ENCODE assay signal across 31 cellular contexts in genomic region chr1:204645666-204646065, GRCh38. TPM values are rescaled to one million over a fixed set of nuclear protein-coding genes. Genes with fewer than 3 reads are reported as not detected.
"Had no signal": no experiment of that assay in that cellular context is flagged by ENCODE, and none has a peak within 500 bp of the region (broad histone marks: within the 10 kb centered on the region; RNA-seq: fewer than 3 reads in every experiment).

No MANE protein-coding gene starts in this region.

- H3K27ac ChIP-seq: ascending aorta, breast epithelium, cardiac muscle cell, colonic mucosa, epithelial cell of prostate, gastroesophageal sphincter, heart right ventricle had no signal

- ATAC-seq: activated CD4-positive, alpha-beta T cell treated with anti-CD3 and anti-CD28 coated beads for 36 hours; activated CD8-positive, alpha-beta memory T cell treated with anti-CD3 and anti-CD28 coated beads, Interleukin-2, amount 10 ng/mL, durations not matched to agents 7 days and 5 days; activated CD8-positive, alpha-beta T cell treated with anti-CD3 and anti-CD28 coated beads, Interleukin-2, amount 10 ng/mL, durations not matched to agents 7 days and 5 days; activated naive CD4-positive, alpha-beta T cell treated with anti-CD3 and anti-CD28 coated beads, Interleukin-2, amount 50 U/mL, for 72 hours; activated T-cell treated with anti-CD3 and anti-CD28 coated beads, Interleukin-2, amount 50 U/mL, for 72 hours; gastroesophageal sphincter; heart right ventricle had no signal

- H3K9me3 ChIP-seq: ascending aorta, breast epithelium, colonic mucosa, esophagus squamous epithelium, gastroesophageal sphincter, heart right ventricle had no signal

- H3K4me1 ChIP-seq: ascending aorta, breast epithelium had no signal

- DNase-seq: activated CD4-positive, alpha-beta memory T cell treated with anti-CD3 and anti-CD28 coated beads for 36 hours; activated CD4-positive, alpha-beta T cell treated with anti-CD3 and anti-CD28 coated beads for 36 hours; activated CD4-positive, alpha-beta T cell treated with anti-CD3 and anti-CD28 coated beads, Interleukin-2, amount 10 ng/mL, durations not matched to agents 24 days and 14 days; activated CD4-positive, CD25-positive, alpha-beta regulatory T cell; activated CD4-positive, CD25-positive, alpha-beta regulatory T cell treated with anti-CD3 and anti-CD28 coated beads, Interleukin-2, amount 50 U/mL, for 72 hours; activated CD8-positive, alpha-beta memory T cell treated with anti-CD3 and anti-CD28 coated beads, Interleukin-2, amount 10 ng/mL, durations not matched to agents 7 days and 5 days; activated CD8-positive, alpha-beta memory T cell treated with anti-CD3 and anti-CD28 coated beads, Interleukin-2, amount 50 U/mL, for 4 hours; activated CD8-positive, alpha-beta T cell treated with anti-CD3 and anti-CD28 coated beads, Interleukin-2, amount 10 ng/mL, durations not matched to agents 7 days and 5 days; activated gamma-delta T cell; activated naive CD4-positive, alpha-beta T cell; activated naive CD4-positive, alpha-beta T cell treated with anti-CD3 and anti-CD28 coated beads, Interleukin-2, amount 10 ng/mL, durations not matched to agents 7 days and 5 days; activated naive CD8-positive, alpha-beta T cell treated with anti-CD3 and anti-CD28 coated beads, Interleukin-2, amount 10 ng/mL, durations not matched to agents 7 days and 5 days; activated T-cell treated with anti-CD3 and anti-CD28 coated beads, Interleukin-2, amount 50 U/mL, for 1 hour; activated T-cell treated with anti-CD3 and anti-CD28 coated beads, Interleukin-2, amount 50 U/mL, for 72 hours; central memory CD4-positive, alpha-beta T cell; cerebellar nuclear complex; colonic mucosa; effector CD8-positive, alpha-beta T cell; esophagus squamous epithelium; foreskin melanocyte; heart right ventricle; T1000 had no signal

- H3K36me3 ChIP-seq: ascending aorta, breast epithelium, cardiac muscle cell, colonic mucosa, esophagus squamous epithelium, gastroesophageal sphincter, heart right ventricle had no signal

- H3K4me3 ChIP-seq: ascending aorta, breast epithelium, cardiac muscle cell, colonic mucosa, esophagus squamous epithelium, gastroesophageal sphincter, heart right ventricle had no signal

RNA-seq across cellular contexts. Expression of gene LRRN2, which starts 39.9 kb away (rescaled TPM):
- total RNA-seq: activated CD4-positive, alpha-beta memory T cell treated with anti-CD3 and anti-CD28 coated beads for 36 hours; activated CD8-positive, alpha-beta memory T cell treated with anti-CD3 and anti-CD28 coated beads, Interleukin-2, amount 10 ng/mL, durations not matched to agents 7 days and 5 days; activated CD8-positive, alpha-beta T cell treated with anti-CD3 and anti-CD28 coated beads, Interleukin-2, amount 10 ng/mL, durations not matched to agents 7 days and 5 days; activated naive CD4-positive, alpha-beta T cell treated with anti-CD3 and anti-CD28 coated beads, Interleukin-2, amount 50 U/mL, for 72 hours; activated naive CD8-positive, alpha-beta T cell treated with anti-CD3 and anti-CD28 coated beads, Interleukin-2, amount 10 ng/mL, durations not matched to agents 7 days and 5 days; activated T-cell treated with anti-CD3 and anti-CD28 coated beads, Interleukin-2, amount 50 U/mL, for 72 hours; endothelial cell of umbilical vein; fibroblast of lung; glomerular endothelial cell had no signal
